Comparison of ENCODE assay signal across 8 cellular contexts in genomic region chr10:68826764-68827591, GRCh38. TPM values are rescaled to one million over a fixed set of nuclear protein-coding genes. Genes with fewer than 3 reads are reported as not detected.
DNase-seq lines count a peak whose midpoint lies in the region; ATAC-seq and TF ChIP-seq lines count a peak whose summit lies in the region.

Gene STOX1 (plus strand): TSS chr10:68827531. CDS start chr10:68827624, 93 bp downstream.

- ATAC-seq in HG03095 (IDR thresholded peaks at IDR 0.05; ENCODE audit: unreplicated experiment): peak; percentile 62
- peak; percentile 91 for ATAC-seq in stimulated activated effector memory CD8-positive, alpha-beta T cell treated with anti-CD3 and anti-CD28 coated beads, Interleukin-12 subunit alpha, Interleukin-12 subunit beta, amount 100 ng/mL, for 72 hours

- H3K9ac ChIP-seq in endodermal cell (ENCODE audit: extremely low read depth, low read length, poor library complexity, severe bottlenecking) (peak within 1 kb of the TSS; percentile 55), mucosa of stomach (ENCODE audit: low read length) (peak within 1 kb of the TSS; percentile 74)

- H3K4me3 ChIP-seq in endodermal cell (ENCODE audit: low read length): peak within 1 kb of the TSS; percentile 84
- H3K4me3 ChIP-seq in mucosa of stomach (ENCODE audit: low read length): peak within 1 kb of the TSS; percentile 60

- TF ChIP-seq CTCF in endodermal cell (conservative IDR thresholded peaks at IDR 0.05): peak; percentile 31

- peak within 1 kb of the TSS; percentile 67 for H3K4me3 Mint-ChIP-seq in endodermal cell
- peak within 1 kb of the TSS; percentile 72 for H3K4me3 Mint-ChIP-seq in stimulated activated effector memory CD8-positive, alpha-beta T cell treated with anti-CD3 and anti-CD28 coated beads, Interleukin-12 subunit alpha, Interleukin-12 subunit beta, amount 100 ng/mL, for 72 hours

- DNase-seq in NCI-H2081 (lab: John Stamatoyannopoulos, UW): peak; percentile 52 to 61
- no peak for DNase-seq in NCI-H2081 treated with DMSO at 0.1 percent for 48 hours (lab: John Stamatoyannopoulos, UW)
- peak; percentile 75 for DNase-seq in NCI-H82 (lab: John Stamatoyannopoulos, UW)
- DNase-seq in activated CD8-positive, alpha-beta memory T cell treated with anti-CD3 and anti-CD28 coated beads, Interleukin-2, amount 50 U/mL, for 4 hours: peak; percentile 60
- peak; percentile 91 for DNase-seq in endodermal cell
- peak; percentile 55 to 77 for DNase-seq in stimulated activated effector memory CD8-positive, alpha-beta T cell treated with anti-CD3 and anti-CD28 coated beads, Interleukin-12 subunit alpha, Interleukin-12 subunit beta, amount 100 ng/mL, for 72 hours (ENCODE audit: low spot score in 2 of 2)

- peaks cover 3% of the 10 kb centered on the region for H3K9me3 Mint-ChIP-seq in endodermal cell
- no peaks in the 10 kb centered on the region for H3K9me3 Mint-ChIP-seq in stimulated activated effector memory CD8-positive, alpha-beta T cell treated with anti-CD3 and anti-CD28 coated beads, Interleukin-12 subunit alpha, Interleukin-12 subunit beta, amount 100 ng/mL, for 72 hours

- peaks cover 11% of the 10 kb centered on the region for H3K27me3 ChIP-seq in endodermal cell (ENCODE audit: control insufficient read depth, insufficient read depth, low read length, poor library complexity, severe bottlenecking)
- H3K27me3 ChIP-seq in mucosa of stomach (ENCODE audit: control insufficient read depth, insufficient read depth, low read length): no peaks in the 10 kb centered on the region

- no peaks in the 10 kb centered on the region for H3K4me1 Mint-ChIP-seq in endodermal cell
- H3K4me1 Mint-ChIP-seq in stimulated activated effector memory CD8-positive, alpha-beta T cell treated with anti-CD3 and anti-CD28 coated beads, Interleukin-12 subunit alpha, Interleukin-12 subunit beta, amount 100 ng/mL, for 72 hours: peaks cover 9% of the 10 kb centered on the region

- H3K27me3 Mint-ChIP-seq in endodermal cell (ENCODE audit: insufficient read depth): peaks cover 35% of the 10 kb centered on the region

- no peak within 1 kb of the TSS for H3K27ac ChIP-seq in endodermal cell (ENCODE audit: low read depth, low read length)

- no peaks in the 10 kb centered on the region for H3K36me3 Mint-ChIP-seq in endodermal cell (ENCODE audit: low read depth)
- H3K36me3 Mint-ChIP-seq in stimulated activated effector memory CD8-positive, alpha-beta T cell treated with anti-CD3 and anti-CD28 coated beads, Interleukin-12 subunit alpha, Interleukin-12 subunit beta, amount 100 ng/mL, for 72 hours: no peaks in the 10 kb centered on the region

- H3K4me1 ChIP-seq in endodermal cell (ENCODE audit: control insufficient read depth, insufficient read depth, low read length): no peaks in the 10 kb centered on the region
- H3K4me1 ChIP-seq in mucosa of stomach (ENCODE audit: control insufficient read depth, insufficient read depth, low read length): no peaks in the 10 kb centered on the region

- H3K36me3 ChIP-seq in endodermal cell (ENCODE audit: control insufficient read depth, insufficient read depth, low read length) (no peaks in the 10 kb centered on the region), mucosa of stomach (ENCODE audit: control insufficient read depth, insufficient read depth, low read length) (no peaks in the 10 kb centered on the region)

- H3K9me3 ChIP-seq in endodermal cell (ENCODE audit: control insufficient read depth, low read length) (no peaks in the 10 kb centered on the region), mucosa of stomach (ENCODE audit: control insufficient read depth, low read length) (no peaks in the 10 kb centered on the region)

- H3K27ac Mint-ChIP-seq in endodermal cell: peak within 1 kb of the TSS; percentile 81
- H3K27ac Mint-ChIP-seq in stimulated activated effector memory CD8-positive, alpha-beta T cell treated with anti-CD3 and anti-CD28 coated beads, Interleukin-12 subunit alpha, Interleukin-12 subunit beta, amount 100 ng/mL, for 72 hours: no peak within 1 kb of the TSS

- WGBS in endodermal cell (ENCODE audit: insufficient coverage in 1 of 2, insufficient read length in 1 of 2), 2 experiments: 10 to 23% methylated on average over 13 to 63 of the region's 63 CpGs

RNA-seq across cellular contexts. Expression of gene STOX1, which starts in this region (rescaled TPM):
- total RNA-seq in endodermal cell: 1 to 10 TPM; 4.5 to 5.2 TPM
- polyA plus RNA-seq in endodermal cell (2013, experiment 1 of 2): 5.1 TPM
- polyA plus RNA-seq in endodermal cell (2013, experiment 2 of 2): 6.7 TPM
